ENCODE assay signal across 1 cellular context in genomic region chr9:94867281-94867841, GRCh38.
TF ChIP-seq lines count a peak whose summit lies in the region.

No MANE protein-coding gene starts in this region.

TF ChIP-seq in A549, 52 proteins besides CTCF, POLR2A, EP300 and RAD21 (continued from another document):
- TF ChIP-seq, protein P1, sequence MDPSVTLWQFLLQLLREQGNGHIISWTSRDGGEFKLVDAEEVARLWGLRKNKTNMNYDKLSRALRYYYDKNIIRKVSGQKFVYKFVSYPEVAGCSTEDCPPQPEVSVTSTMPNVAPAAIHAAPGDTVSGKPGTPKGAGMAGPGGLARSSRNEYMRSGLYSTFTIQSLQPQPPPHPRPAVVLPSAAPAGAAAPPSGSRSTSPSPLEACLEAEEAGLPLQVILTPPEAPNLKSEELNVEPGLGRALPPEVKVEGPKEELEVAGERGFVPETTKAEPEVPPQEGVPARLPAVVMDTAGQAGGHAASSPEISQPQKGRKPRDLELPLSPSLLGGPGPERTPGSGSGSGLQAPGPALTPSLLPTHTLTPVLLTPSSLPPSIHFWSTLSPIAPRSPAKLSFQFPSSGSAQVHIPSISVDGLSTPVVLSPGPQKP (IDR thresholded peaks at IDR 0.05; ENCODE audit: low read depth, low read length): no peak
- no peak for TF ChIP-seq FOSL2 (IDR thresholded peaks at IDR 0.05)
- peak; percentile 88 for TF ChIP-seq FOSL2 (CRISPR knock-in tag; IDR thresholded peaks at IDR 0.05)
- TF ChIP-seq ZFP36 (IDR thresholded peaks at IDR 0.05; ENCODE audit: borderline replicate concordance, partially characterized antibody): no peak
- no peak for TF ChIP-seq HES2 (IDR thresholded peaks at IDR 0.05)
- peak; percentile 83 for TF ChIP-seq JUNB (IDR thresholded peaks at IDR 0.05)
- TF ChIP-seq HEYL (CRISPR knock-in tag; IDR thresholded peaks at IDR 0.05): no peak
- TF ChIP-seq GATA3 (IDR thresholded peaks at IDR 0.05; ENCODE audit: borderline replicate concordance): peak; percentile 99
- peak; percentile 19 for TF ChIP-seq CHD2 (IDR thresholded peaks at IDR 0.05; ENCODE audit: low read length, partially characterized antibody)
- no peak for TF ChIP-seq REST (IDR thresholded peaks at IDR 0.05)
- 0 out of 2 replicates have a peak, but pooled peaks have one; percentile 47 for TF ChIP-seq TFCP2L1 (CRISPR knock-in tag; IDR thresholded peaks at IDR 0.05)
- TF ChIP-seq HOXB13 (CRISPR knock-in tag; IDR thresholded peaks at IDR 0.05; ENCODE audit: low read depth): no peak; the same call in 1 of the 2 replicates
- TF ChIP-seq, protein P2, sequence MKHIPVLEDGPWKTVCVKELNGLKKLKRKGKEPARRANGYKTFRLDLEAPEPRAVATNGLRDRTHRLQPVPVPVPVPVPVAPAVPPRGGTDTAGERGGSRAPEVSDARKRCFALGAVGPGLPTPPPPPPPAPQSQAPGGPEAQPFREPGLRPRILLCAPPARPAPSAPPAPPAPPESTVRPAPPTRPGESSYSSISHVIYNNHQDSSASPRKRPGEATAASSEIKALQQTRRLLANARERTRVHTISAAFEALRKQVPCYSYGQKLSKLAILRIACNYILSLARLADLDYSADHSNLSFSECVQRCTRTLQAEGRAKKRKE (CRISPR knock-in tag; IDR thresholded peaks at IDR 0.05; ENCODE audit: low read depth): peak; percentile 90
- peak; percentile 84 for TF ChIP-seq PBX3 (IDR thresholded peaks at IDR 0.05)
- TF ChIP-seq CEBPB (IDR thresholded peaks at IDR 0.05): peak; percentile 76 to 97
- TF ChIP-seq ZSCAN20 (CRISPR knock-in tag; IDR thresholded peaks at IDR 0.05): 0 out of 2 replicates have a peak, but pooled peaks have one; percentile 28
- TF ChIP-seq RNF2 (IDR thresholded peaks at IDR 0.05; ENCODE audit: borderline replicate concordance, low read depth): no peak
- TF ChIP-seq RARB (CRISPR knock-in tag; IDR thresholded peaks at IDR 0.05): peak; percentile 99
- TF ChIP-seq HDAC2 (IDR thresholded peaks at IDR 0.05): no peak
